16 cellular contexts compared by ENCODE assay signal in genomic region chr11:121207485-121208115, GRCh38.
DNase-seq lines count a peak whose midpoint lies in the region; ATAC-seq, FAIRE-seq and TF ChIP-seq lines count a peak whose summit lies in the region.
"Had no signal": no experiment of that assay in that cellular context is flagged by ENCODE, and none has a peak within 500 bp of the region (broad histone marks: within the 10 kb centered on the region; RNA-seq: fewer than 3 reads in every experiment).

No MANE protein-coding gene starts in this region.

- H3K27me3 ChIP-seq in breast epithelium (no peaks in the 10 kb centered on the region), small intestine (ENCODE audit: control insufficient read depth in 2 of 2, insufficient read depth in 2 of 2, low read length in 2 of 2) (peaks cover 0 to 2% of the 10 kb centered on the region in 2 donors), psoas muscle (ENCODE audit: insufficient read depth in 3 of 3, low read length in 2 of 3) (peaks cover 0 to 6% (median 0%) of the 10 kb centered on the region in 3 donors)

- no peaks in the 10 kb centered on the region for H3K9me3 ChIP-seq in breast epithelium
- no peaks in the 10 kb centered on the region for H3K9me3 ChIP-seq in small intestine (ENCODE audit: control insufficient read depth, low read depth)
- no peaks in the 10 kb centered on the region for H3K9me3 ChIP-seq in psoas muscle
- H3K9me3 ChIP-seq: MG63 had no signal

- H3K4me3 ChIP-seq in breast epithelium (no peak overlapping the region), small intestine (ENCODE audit: low read depth in 1 of 2, low read length in 2 of 2) (no peak overlapping the region), psoas muscle (no peak overlapping the region)
- H3K4me3 ChIP-seq: MG63 had no signal

- TF ChIP-seq CTCF in MCF 10A (IDR thresholded peaks at IDR 0.05; ENCODE audit: unreplicated experiment) (no peak), breast epithelium (IDR thresholded peaks at IDR 0.05) (no peak), psoas muscle (IDR thresholded peaks at IDR 0.05) (no peak), D721Med (IDR thresholded peaks at IDR 0.05; ENCODE audit: insufficient read depth, missing control alignments) (no peak)

- no peak overlapping the region for H3K4me3 Mint-ChIP-seq in MCF 10A (ENCODE audit: unreplicated experiment)
- H3K4me3 Mint-ChIP-seq: activated CD4-positive, alpha-beta memory T cell treated with anti-CD3 and anti-CD28 coated beads, Interleukin-2, amount 10 ng/mL, durations not matched to agents 7 days and 5 days; CD8-positive, alpha-beta memory T cell; stimulated activated naive CD8-positive, alpha-beta T cell treated with anti-CD3 and anti-CD28 coated beads, Interleukin-15, amount 100 ng/mL, for 72 hours had no signal

- H3K4me1 Mint-ChIP-seq in MCF 10A (ENCODE audit: insufficient read depth, unreplicated experiment): peaks cover 8% of the 10 kb centered on the region
- H3K4me1 Mint-ChIP-seq: activated CD4-positive, alpha-beta memory T cell treated with anti-CD3 and anti-CD28 coated beads, Interleukin-2, amount 10 ng/mL, durations not matched to agents 7 days and 5 days; CD8-positive, alpha-beta memory T cell had no signal

- H3K36me3 Mint-ChIP-seq in MCF 10A (ENCODE audit: insufficient read depth, unreplicated experiment): no peaks in the 10 kb centered on the region
- H3K36me3 Mint-ChIP-seq: CD8-positive, alpha-beta memory T cell had no signal

- H3K27me3 Mint-ChIP-seq in MCF 10A (ENCODE audit: insufficient read depth, unreplicated experiment): peaks cover 52% of the 10 kb centered on the region

- ATAC-seq in HG03064 (IDR thresholded peaks at IDR 0.05; ENCODE audit: low read depth, unreplicated experiment) (peak; percentile 71), psoas muscle (no peak)
- ATAC-seq: foreskin keratinocyte; stimulated activated naive CD8-positive, alpha-beta T cell treated with anti-CD3 and anti-CD28 coated beads, Interleukin-15, amount 100 ng/mL, for 72 hours had no signal

- TF ChIP-seq POLR2A in breast epithelium (IDR thresholded peaks at IDR 0.05): no peak

- H3K27ac Mint-ChIP-seq in MCF 10A (ENCODE audit: low read depth, unreplicated experiment): no peak overlapping the region
- H3K27ac Mint-ChIP-seq: activated CD4-positive, alpha-beta memory T cell treated with anti-CD3 and anti-CD28 coated beads, Interleukin-2, amount 10 ng/mL, durations not matched to agents 7 days and 5 days; activated T-helper 2 cell treated with anti-CD3 and anti-CD28 coated beads, Interferon-gamma antibody, Interleukin-2, Interleukin-4, amounts not matched to agents 10 μg/mL and 5 μg/mL and 100 μg/mL, durations not matched to agents 14 hours and 24 hours and 36 hours; CD8-positive, alpha-beta memory T cell; stimulated activated naive CD8-positive, alpha-beta T cell treated with anti-CD3 and anti-CD28 coated beads, Interleukin-15, amount 100 ng/mL, for 72 hours had no signal

- CTCF ChIA-PET in MCF 10A (lab: Yijun Ruan, JAX): interaction anchor here (0.6 to 2.3 kb wide), 2 partner anchors 13 to 1009 kb away, joined by 3 to 10 read pairs; no protein-coding TSS in a partner anchor

- no TSS peak for BruUV-seq in MCF 10A (replicated peaks; lab: Mats Ljungman, UMichigan)

- H3K9me3 Mint-ChIP-seq in MCF 10A (ENCODE audit: unreplicated experiment): no peaks in the 10 kb centered on the region
- H3K9me3 Mint-ChIP-seq: activated CD4-positive, alpha-beta memory T cell treated with anti-CD3 and anti-CD28 coated beads, Interleukin-2, amount 10 ng/mL, durations not matched to agents 7 days and 5 days; activated T-helper 2 cell treated with anti-CD3 and anti-CD28 coated beads, Interferon-gamma antibody, Interleukin-2, Interleukin-4, amounts not matched to agents 10 μg/mL and 5 μg/mL and 100 μg/mL, durations not matched to agents 14 hours and 24 hours and 36 hours; CD8-positive, alpha-beta memory T cell; stimulated activated naive CD8-positive, alpha-beta T cell treated with anti-CD3 and anti-CD28 coated beads, Interleukin-15, amount 100 ng/mL, for 72 hours had no signal

- POLR2A ChIA-PET in MCF 10A (lab: Yijun Ruan, JAX): no interaction called here

- intact Hi-C loops in MCF 10A (cut with micrococcal nuclease) (no loop called here), breast epithelium (cut with DNase I; ENCODE audit: low total_unique reads) (no loop called here), psoas muscle (cut with DNase I) (no loop called here)

- H3K36me3 ChIP-seq in breast epithelium (no peaks in the 10 kb centered on the region), small intestine (ENCODE audit: control insufficient read depth in 2 of 2, insufficient read depth in 2 of 2, low read length in 2 of 2) (no peaks in the 10 kb centered on the region), psoas muscle (ENCODE audit: insufficient read depth in 1 of 2, low read depth in 1 of 2) (no peaks in the 10 kb centered on the region)
- H3K36me3 ChIP-seq: MG63 had no signal

- peak; percentile 20 for DNase-seq in MCF 10A (ENCODE audit: unreplicated experiment)
- DNase-seq in breast epithelium (ENCODE audit: low spot score in 2 of 2): no peak
- peak; percentile 2 for DNase-seq in amniotic epithelial cell (ENCODE audit: low read depth)
- DNase-seq in activated CD4-positive, alpha-beta T cell treated with anti-CD3 and anti-CD28 coated beads, Interleukin-2, amount 50 U/mL, for 4 hours: no peak
- DNase-seq in small intestine: no peak
- DNase-seq in psoas muscle: no peak
- DNase-seq in D721Med (ENCODE audit: insufficient read length, low spot score): no peak
- DNase-seq: activated CD4-positive, alpha-beta memory T cell treated with anti-CD3 and anti-CD28 coated beads, Interleukin-2, amount 10 ng/mL, durations not matched to agents 7 days and 5 days; CD8-positive, alpha-beta memory T cell; foreskin keratinocyte; mesenchymal stem cell; MG63; stimulated activated naive CD8-positive, alpha-beta T cell treated with anti-CD3 and anti-CD28 coated beads, Interleukin-15, amount 100 ng/mL, for 72 hours had no signal

- H3K27ac ChIP-seq in breast epithelium (no peak overlapping the region), small intestine (ENCODE audit: low read depth in 1 of 2, low read length in 1 of 2) (no peak overlapping the region), psoas muscle (no peak overlapping the region)
- H3K27ac ChIP-seq: 22Rv1, foreskin keratinocyte had no signal

- no peaks in the 10 kb centered on the region for H3K4me1 ChIP-seq in breast epithelium
- H3K4me1 ChIP-seq in small intestine (ENCODE audit: control insufficient read depth in 2 of 2, insufficient read depth in 1 of 2, low read depth in 1 of 2, low read length in 1 of 2): no peaks in the 10 kb centered on the region
- no peaks in the 10 kb centered on the region for H3K4me1 ChIP-seq in psoas muscle
- H3K4me1 ChIP-seq: foreskin keratinocyte had no signal

- FAIRE-seq in small intestine (lab: Jason Lieb, UNC) (no peak), D721Med (lab: Jason Lieb, UNC) (no peak)

Comparison
In these comparisons a context has a peak if more than half of its experiments do, and no peak if none do; other contexts are left out.
1. DNase-seq: peak in MCF 10A (single experiment) and amniotic epithelial cell (single experiment); none in breast epithelium (0 of 2), activated CD4-positive, alpha-beta T cell treated with anti-CD3 and anti-CD28 coated beads, Interleukin-2, amount 50 U/mL, for 4 hours (0 of 2), small intestine (single experiment), psoas muscle (0 of 2) and D721Med (single experiment).